In genomic region chr2:10407841-10408648, GRCh38 we compare ENCODE assay signal across 1 cellular context.
TF ChIP-seq lines count a peak whose summit lies in the region.

No MANE protein-coding gene starts in this region.

TF ChIP-seq in HepG2, 621 proteins besides CTCF, POLR2A, EP300 and RAD21 (continued from another document and continues in another):
- TF ChIP-seq KIAA2018 (CRISPR knock-in tag; IDR thresholded peaks at IDR 0.05; ENCODE audit: borderline replicate concordance) (no peak), CEBPG (CRISPR knock-in tag; IDR thresholded peaks at IDR 0.05) (peak; percentile 91), POGZ (CRISPR knock-in tag; IDR thresholded peaks at IDR 0.05) (no peak), DPF2 (CRISPR knock-in tag; IDR thresholded peaks at IDR 0.05; ENCODE audit: borderline replicate concordance, low read depth) (peak; percentile 33; the same call in 1 of the 2 replicates), ETV5 (CRISPR knock-in tag; IDR thresholded peaks at IDR 0.05; ENCODE audit: borderline replicate concordance) (peak; percentile 75; the same call in 1 of the 2 replicates), TEF (CRISPR knock-in tag; IDR thresholded peaks at IDR 0.05) (no peak), ZSCAN22 (CRISPR knock-in tag; IDR thresholded peaks at IDR 0.05) (0 out of 2 replicates have a peak, but pooled peaks have one; percentile 31), KLF16 (CRISPR knock-in tag; IDR thresholded peaks at IDR 0.05) (peak in 1 of 2 experiments; percentile 7; a peak in 1 of 4 replicates), TCF7L2 (IDR thresholded peaks at IDR 0.05; ENCODE audit: low read depth, low read length) (no peak), SOX5 (CRISPR knock-in tag; IDR thresholded peaks at IDR 0.05; ENCODE audit: borderline replicate concordance) (peak; percentile 32; the same call in 1 of the 2 replicates), ZNF556 (CRISPR knock-in tag; IDR thresholded peaks at IDR 0.05; ENCODE audit: borderline replicate concordance) (peak; percentile 40; the same call in 1 of the 2 replicates), GATAD2A (CRISPR knock-in tag; IDR thresholded peaks at IDR 0.05) (peak; percentile 30; the same call in 1 of the 2 replicates), PHF21A (CRISPR knock-in tag; IDR thresholded peaks at IDR 0.05) (peak; percentile 69), ZNF639 (CRISPR knock-in tag; conservative IDR thresholded peaks at IDR 0.05) (no peak), U2AF1 (optimal IDR thresholded peaks at IDR 0.05; ENCODE audit: low read depth, low read length) (no peak), TBX2 (CRISPR knock-in tag; IDR thresholded peaks at IDR 0.05; ENCODE audit: borderline replicate concordance) (peak; percentile 85), ZBED4 (CRISPR knock-in tag; IDR thresholded peaks at IDR 0.05; ENCODE audit: borderline replicate concordance) (peak; percentile 37; the same call in 1 of the 2 replicates), SAP130 (CRISPR knock-in tag; IDR thresholded peaks at IDR 0.05; ENCODE audit: low read depth) (peak; percentile 80), ATF7 (IDR thresholded peaks at IDR 0.05) (no peak), ATF7 (CRISPR knock-in tag; IDR thresholded peaks at IDR 0.05) (0 out of 2 replicates have a peak, but pooled peaks have one; percentile 42), RNF2 (conservative IDR thresholded peaks at IDR 0.05; ENCODE audit: low read depth) (no peak), FOSL2 (CRISPR knock-in tag; IDR thresholded peaks at IDR 0.05) (peak; percentile 77), RBM22 (optimal IDR thresholded peaks at IDR 0.05; ENCODE audit: low read length) (peak; percentile 49), ZNF609 (CRISPR knock-in tag; IDR thresholded peaks at IDR 0.05; ENCODE audit: borderline replicate concordance) (peak; percentile 45; the same call in 1 of the 2 replicates), ZNF749 (CRISPR knock-in tag; IDR thresholded peaks at IDR 0.05; ENCODE audit: borderline replicate concordance) (0 out of 2 replicates have a peak, but pooled peaks have one; percentile 23), ZBTB26 (CRISPR knock-in tag; IDR thresholded peaks at IDR 0.05; ENCODE audit: borderline replicate concordance) (peak; percentile 100), LRRFIP1 (CRISPR knock-in tag; conservative IDR thresholded peaks at IDR 0.05) (no peak), ZNF232 (CRISPR knock-in tag; IDR thresholded peaks at IDR 0.05; ENCODE audit: borderline replicate concordance) (no peak), MED1 (CRISPR knock-in tag; IDR thresholded peaks at IDR 0.05) (peak; percentile 59), FOXO1 (CRISPR knock-in tag; IDR thresholded peaks at IDR 0.05) (peak; percentile 11; the same call in 1 of the 2 replicates), TEAD3 (CRISPR knock-in tag; optimal IDR thresholded peaks at IDR 0.05; ENCODE audit: borderline replicate concordance) (peak; percentile 67), DRAP1 (CRISPR knock-in tag; IDR thresholded peaks at IDR 0.05) (peak; percentile 42; the same call in 1 of the 2 replicates), RCOR2 (CRISPR knock-in tag; IDR thresholded peaks at IDR 0.05) (no peak; the same call in 1 of the 2 replicates), HOXD1 (CRISPR knock-in tag; IDR thresholded peaks at IDR 0.05) (no peak)
